15 cellular contexts compared by ENCODE assay signal in the genomic region with DNA sequence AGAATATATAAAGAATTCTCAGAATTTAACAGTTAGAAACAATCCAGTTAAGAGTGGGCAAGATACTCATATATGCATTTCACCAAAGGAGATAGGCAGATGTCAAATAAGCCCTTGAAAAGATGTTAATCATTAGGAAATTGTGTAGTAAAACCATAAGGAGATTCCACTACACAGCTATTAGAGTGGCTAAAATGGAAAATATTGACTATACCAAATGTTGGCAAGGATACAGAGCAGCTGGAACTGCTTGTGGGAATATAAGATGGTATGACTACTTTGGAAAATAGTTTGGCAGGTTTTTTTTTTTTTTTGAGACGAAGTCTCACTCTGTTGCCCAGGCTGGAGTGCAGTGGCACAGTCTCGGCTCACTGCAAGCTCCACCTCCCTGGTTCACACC.
"Had no signal": no experiment of that assay in that cellular context is flagged by ENCODE, and none has a peak within 500 bp of the region (broad histone marks: within the 10 kb centered on the region; RNA-seq: fewer than 3 reads in every experiment).

No MANE protein-coding gene starts in this region.

- H3K9me3 ChIP-seq: left lung, neutrophil, SK-N-SH had no signal

- H3K9me2 ChIP-seq: SK-N-SH had no signal

- DNase-seq: activated CD4-positive, alpha-beta T cell treated with anti-CD3 and anti-CD28 coated beads, Interleukin-2, amount 50 U/mL, for 4 hours; activated gamma-delta T cell treated with Interleukin-2 at 50 U/mL for 16 hours; activated T-cell treated with anti-CD3 and anti-CD28 coated beads, Interleukin-2, amount 50 U/mL, for 4 hours; hypothalamus; kidney; left lung; natural killer cell; SK-N-SH; stimulated activated CD4-positive, alpha-beta T cell treated with anti-CD3 and anti-CD28 coated beads, Interleukin-12 subunit alpha, Interleukin-12 subunit beta, amount 100 ng/mL, for 4 hours; stimulated activated CD4-positive, alpha-beta T cell treated with anti-CD3 and anti-CD28 coated beads, Interleukin-2, amount 100 ng/mL, for 24 hours had no signal

- FAIRE-seq: colon, kidney had no signal

- H3K9ac ChIP-seq: parathyroid adenoma, SK-N-SH had no signal

- H3K27ac ChIP-seq: left lung, neutrophil, parathyroid adenoma had no signal

- H3K4me3 ChIP-seq: left lung had no signal

- H3K4me2 ChIP-seq: SK-N-SH had no signal

- H3K36me3 ChIP-seq: left lung had no signal

- H3K27me3 ChIP-seq: left lung, neutrophil had no signal

- H3K4me3 Mint-ChIP-seq: activated T-cell treated with anti-CD3 and anti-CD28 coated beads, Interleukin-2, amount 50 U/mL, for 4 hours; stimulated activated effector memory CD8-positive, alpha-beta T cell treated with anti-CD3 and anti-CD28 coated beads, Interleukin-12 subunit alpha, Interleukin-12 subunit beta, amount 100 ng/mL, for 72 hours had no signal

- H2AFZ ChIP-seq: parathyroid adenoma had no signal

- H3K9me3 Mint-ChIP-seq: activated T-cell treated with anti-CD3 and anti-CD28 coated beads, Interleukin-2, amount 50 U/mL, for 4 hours; natural killer cell; stimulated activated effector memory CD8-positive, alpha-beta T cell treated with anti-CD3 and anti-CD28 coated beads, Interleukin-12 subunit alpha, Interleukin-12 subunit beta, amount 100 ng/mL, for 72 hours had no signal

- ATAC-seq: esophagus mucosa; left lung; stimulated activated effector memory CD8-positive, alpha-beta T cell treated with anti-CD3 and anti-CD28 coated beads, Interleukin-12 subunit alpha, Interleukin-12 subunit beta, amount 100 ng/mL, for 72 hours had no signal
